Comparison of ENCODE assay signal across 14 cellular contexts in genomic region chr7:78905449-78905848, GRCh38.
A peak's percentile ranks its signal among the peaks of the same experiment; 100 is the strongest.
DNase-seq lines count a peak whose midpoint lies in the region; ATAC-seq and TF ChIP-seq lines count a peak whose summit lies in the region.
"Had no signal": no experiment of that assay in that cellular context is flagged by ENCODE, and none has a peak within 500 bp of the region (broad histone marks: within the 10 kb centered on the region; RNA-seq: fewer than 3 reads in every experiment).

No MANE protein-coding gene starts in this region.

- no peak overlapping the region for H3K4me3 ChIP-seq in right lobe of liver
- H3K4me3 ChIP-seq: A549 had no signal

- H3K27ac ChIP-seq in right lobe of liver: no peak overlapping the region
- H3K27ac ChIP-seq: 22Rv1, A549, C4-2B had no signal

- intact Hi-C loops in right lobe of liver (cut with DNase I): no loop called here

- TF ChIP-seq CTCF in right lobe of liver (IDR thresholded peaks at IDR 0.05): no peak
- TF ChIP-seq CTCF in omental fat pad (IDR thresholded peaks at IDR 0.05): no peak

- no peaks in the 10 kb centered on the region for H3K36me3 ChIP-seq in right lobe of liver

- DNase-seq in NCI-H2171 treated with DMSO at 0.1 percent for 48 hours (lab: John Stamatoyannopoulos, UW) (peak; percentile 13), NCI-H2171 (lab: John Stamatoyannopoulos, UW) (no peak), HEK293T (ENCODE audit: extremely low spot score) (no peak), SK-N-DZ (ENCODE audit: low spot score) (peak; percentile 67), myocyte (ENCODE audit: low read depth) (peak; percentile 5), right lobe of liver (no peak), omental fat pad (ENCODE audit: low spot score) (no peak)
- DNase-seq: AML-193; Caco-2; CD4-positive, alpha-beta T cell; H9 had no signal

- no peaks in the 10 kb centered on the region for H3K9me3 ChIP-seq in right lobe of liver
- H3K9me3 ChIP-seq: A549, Caco-2 had no signal

- TF ChIP-seq POLR2A in right lobe of liver (IDR thresholded peaks at IDR 0.05): no peak

- CTCF ChIA-PET in HEK293T (lab: Yijun Ruan, JAX): interaction anchor here (0.6 kb wide), 1 partner anchor 21 kb away, joined by 3 read pairs; no protein-coding TSS in a partner anchor

- no peak for ATAC-seq in right lobe of liver
- no peak for ATAC-seq in omental fat pad (ENCODE audit: low FRiP score)
- ATAC-seq: A549 had no signal

- H3K4me1 ChIP-seq in right lobe of liver: no peaks in the 10 kb centered on the region
- H3K4me1 ChIP-seq: A549, Caco-2 had no signal

- POLR2A ChIA-PET in HEK293T (lab: Yijun Ruan, JAX): no interaction called here

- H3K27me3 ChIP-seq in right lobe of liver: no peaks in the 10 kb centered on the region

TF ChIP-seq in HEK293T, 16 proteins besides CTCF, POLR2A, EP300 and RAD21:
- no peak for TF ChIP-seq ZNF384 (IDR thresholded peaks at IDR 0.05)
- TF ChIP-seq, protein P1, sequence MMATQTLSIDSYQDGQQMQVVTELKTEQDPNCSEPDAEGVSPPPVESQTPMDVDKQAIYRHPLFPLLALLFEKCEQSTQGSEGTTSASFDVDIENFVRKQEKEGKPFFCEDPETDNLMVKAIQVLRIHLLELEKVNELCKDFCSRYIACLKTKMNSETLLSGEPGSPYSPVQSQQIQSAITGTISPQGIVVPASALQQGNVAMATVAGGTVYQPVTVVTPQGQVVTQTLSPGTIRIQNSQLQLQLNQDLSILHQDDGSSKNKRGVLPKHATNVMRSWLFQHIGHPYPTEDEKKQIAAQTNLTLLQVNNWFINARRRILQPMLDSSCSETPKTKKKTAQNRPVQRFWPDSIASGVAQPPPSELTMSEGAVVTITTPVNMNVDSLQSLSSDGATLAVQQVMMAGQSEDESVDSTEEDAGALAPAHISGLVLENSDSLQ (IDR thresholded peaks at IDR 0.05): peak; percentile 42

Comparison
In these comparisons a context has a peak if more than half of its experiments do, and no peak if none do; other contexts are left out.
1. DNase-seq: peak in NCI-H2171 treated with DMSO at 0.1 percent for 48 hours (single experiment), SK-N-DZ (single experiment) and myocyte (single experiment); none in NCI-H2171 (single experiment), HEK293T (single experiment), right lobe of liver (0 of 3) and omental fat pad (single experiment).